Comparison of ENCODE assay signal across 14 cellular contexts in the genomic region with DNA sequence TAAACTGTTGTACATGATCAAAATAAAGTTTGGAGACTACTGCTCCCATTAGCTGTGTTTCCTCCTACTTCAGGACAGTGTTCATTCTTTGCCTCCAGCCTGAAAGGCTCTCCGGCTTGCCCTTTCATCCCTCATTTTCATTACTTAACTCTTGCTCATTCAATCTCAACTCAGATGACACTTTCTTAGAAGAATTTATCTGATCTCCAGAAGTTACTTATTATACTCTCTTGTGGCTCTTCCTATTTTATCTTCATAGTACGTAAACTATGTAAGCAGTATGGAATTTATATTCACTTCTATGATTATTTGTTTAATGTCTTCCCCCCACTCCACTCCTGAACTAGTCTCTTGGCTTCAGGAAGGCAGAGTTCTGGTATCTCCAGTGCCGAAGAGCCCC.
DNase-seq lines count a peak whose midpoint lies in the region; ATAC-seq, FAIRE-seq and TF ChIP-seq lines count a peak whose summit lies in the region.
"Had no signal": no experiment of that assay in that cellular context is flagged by ENCODE, and none has a peak within 500 bp of the region (broad histone marks: within the 10 kb centered on the region; RNA-seq: fewer than 3 reads in every experiment).

No MANE protein-coding gene starts in this region.

- H3K4me1 ChIP-seq in A549 (peaks cover 15% of the 10 kb centered on the region; the same call in 2 of the 3 replicates), SK-N-SH (ENCODE audit: control insufficient read depth in 1 of 2, insufficient read depth in 2 of 2, low read depth in 1 of 2, low read length in 1 of 2) (peaks cover 0 to 13% of the 10 kb centered on the region in 2 experiments; a peak in 2 of 4 replicates), left ventricle myocardium inferior (no peaks in the 10 kb centered on the region)
- H3K4me1 ChIP-seq: BLaER1, Caco-2 had no signal

- no peak for TF ChIP-seq RAD21 in A549 (conservative IDR thresholded peaks at IDR 0.05 in 1 of 2, IDR thresholded peaks at IDR 0.05 in 1 of 2)
- no peak for TF ChIP-seq RAD21 in SK-N-SH (IDR thresholded peaks at IDR 0.05; ENCODE audit: low read length)

- H3K9ac ChIP-seq in SK-N-SH, result no peak overlapping the region
- H3K9ac ChIP-seq: BLaER1 had no signal

- FAIRE-seq in A549 (lab: Jason Lieb, UNC), result peak; percentile 68

- H3K9me3 ChIP-seq in A549 (no peaks in the 10 kb centered on the region), SK-N-SH (no peaks in the 10 kb centered on the region), left ventricle myocardium inferior (replicated peaks) (no peaks in the 10 kb centered on the region)
- H3K9me3 ChIP-seq: BLaER1, Caco-2 had no signal

- ATAC-seq in A549, result peak; percentile 82 to 89

- H3K79me2 ChIP-seq in SK-N-SH (ENCODE audit: insufficient read depth), result no peaks in the 10 kb centered on the region

- H3K27ac ChIP-seq in A549 (peak overlapping the region in 1 of 2 experiments; percentile 60; a peak in 1 of 6 replicates), SK-N-SH (ENCODE audit: low read depth in 2 of 2, low read length in 1 of 2) (peak overlapping the region in 1 of 2 experiments; percentile 45; a peak in 2 of 4 replicates), left ventricle myocardium inferior (replicated peaks) (no peak overlapping the region)
- H3K27ac ChIP-seq: 22Rv1, BLaER1 had no signal

- CTCF ChIA-PET in A549 (lab: Yijun Ruan, JAX) (no interaction called here), SK-N-SH (lab: Yijun Ruan, JAX) (no interaction called here)

- POLR2A ChIA-PET in A549 (lab: Yijun Ruan, JAX), result no interaction called here
- POLR2A ChIA-PET in SK-N-SH (lab: Yijun Ruan, JAX), result no interaction called here

- no peaks in the 10 kb centered on the region for H3K27me3 ChIP-seq in SK-N-SH (ENCODE audit: insufficient read depth)
- no peaks in the 10 kb centered on the region for H3K27me3 ChIP-seq in left ventricle myocardium inferior (ENCODE audit: low read depth)
- H3K27me3 ChIP-seq: BLaER1 had no signal

- H3K4me2 ChIP-seq in A549 (peak overlapping the region; percentile 54), SK-N-SH (peak overlapping the region; percentile 49)
- H3K4me2 ChIP-seq: BLaER1 had no signal

- intact Hi-C loops in head of caudate nucleus (cut with DNase I) (no loop called here), left ventricle myocardium inferior (cut with micrococcal nuclease) (no loop called here), posterior vena cava (cut with DNase I) (loop anchor here in 1 of 2 donors (5.0 kb wide), 1 partner anchor 46 kb away; no protein-coding TSS in a partner anchor)

- 1% methylated on average over 3 of the region's 3 CpGs for WGBS in A549 (ENCODE audit: missing lambda C conversion rate)
- WGBS in SK-N-SH (ENCODE audit: low lambda C conversion rate), result 34% methylated on average over 3 of the region's 3 CpGs

- H3K4me3 ChIP-seq in A549, result no peak overlapping the region
- no peak overlapping the region for H3K4me3 ChIP-seq in SK-N-SH (ENCODE audit: low read depth in 2 of 2, low read length in 1 of 2)
- H3K4me3 ChIP-seq in left ventricle myocardium inferior, result no peak overlapping the region
- H3K4me3 ChIP-seq: BLaER1 had no signal

- TF ChIP-seq CTCF in A549 (IDR thresholded peaks at IDR 0.05) (no peak), SK-N-SH (IDR thresholded peaks at IDR 0.05) (no peak), left ventricle myocardium inferior (IDR thresholded peaks at IDR 0.05; ENCODE audit: borderline replicate concordance) (no peak)

- H3K36me3 ChIP-seq in SK-N-SH (replicated peaks in 1 of 2; ENCODE audit: control insufficient read depth in 1 of 2, insufficient read depth in 2 of 2, low read length in 1 of 2) (no peaks in the 10 kb centered on the region), left ventricle myocardium inferior (no peaks in the 10 kb centered on the region)
- H3K36me3 ChIP-seq: BLaER1 had no signal

- H4K20me1 ChIP-seq in SK-N-SH (ENCODE audit: insufficient read depth), result no peaks in the 10 kb centered on the region
- H4K20me1 ChIP-seq: BLaER1 had no signal

- no peak for TF ChIP-seq POLR2A in A549 (IDR thresholded peaks at IDR 0.05; ENCODE audit: low read length)

- peaks cover 17% of the 10 kb centered on the region for H3F3A ChIP-seq in SK-N-SH (replicated peaks; ENCODE audit: insufficient read depth)

- no peak for TF ChIP-seq EP300 in A549 (IDR thresholded peaks at IDR 0.05)
- no peak for TF ChIP-seq EP300 in SK-N-SH (IDR thresholded peaks at IDR 0.05; ENCODE audit: borderline replicate concordance in 1 of 2, low read depth in 1 of 2, low read length in 1 of 2)

- H3K9me2 ChIP-seq in SK-N-SH, result 0 out of 2 replicates have a peak, but pooled peaks cover 3% of the 10 kb centered on the region

- DNase-seq in A549 (ENCODE audit: low read depth in 1 of 2, low spot score in 1 of 2), result peak; percentile 16 to 30
- DNase-seq in HS-5 (ENCODE audit: low read depth), result peak; percentile 28
- DNase-seq in SK-N-SH, result no peak
- peak; percentile 55 for DNase-seq in glomerular visceral epithelial cell (ENCODE audit: extremely low spot score)
- no peak for DNase-seq in activated CD8-positive, alpha-beta memory T cell treated with anti-CD3 and anti-CD28 coated beads for 24 hours
- no peak for DNase-seq in head of caudate nucleus
- DNase-seq in left ventricle myocardium inferior, result no peak
- no peak for DNase-seq in posterior vena cava (ENCODE audit: low spot score)
- DNase-seq: AML-193; Caco-2; CD8-positive, alpha-beta memory T cell; DND-41 had no signal

- H2AFZ ChIP-seq in SK-N-SH (ENCODE audit: low read depth), result peak overlapping the region; percentile 63

TF ChIP-seq in A549, 52 proteins besides CTCF, POLR2A, EP300 and RAD21:
- TF ChIP-seq, protein P1, sequence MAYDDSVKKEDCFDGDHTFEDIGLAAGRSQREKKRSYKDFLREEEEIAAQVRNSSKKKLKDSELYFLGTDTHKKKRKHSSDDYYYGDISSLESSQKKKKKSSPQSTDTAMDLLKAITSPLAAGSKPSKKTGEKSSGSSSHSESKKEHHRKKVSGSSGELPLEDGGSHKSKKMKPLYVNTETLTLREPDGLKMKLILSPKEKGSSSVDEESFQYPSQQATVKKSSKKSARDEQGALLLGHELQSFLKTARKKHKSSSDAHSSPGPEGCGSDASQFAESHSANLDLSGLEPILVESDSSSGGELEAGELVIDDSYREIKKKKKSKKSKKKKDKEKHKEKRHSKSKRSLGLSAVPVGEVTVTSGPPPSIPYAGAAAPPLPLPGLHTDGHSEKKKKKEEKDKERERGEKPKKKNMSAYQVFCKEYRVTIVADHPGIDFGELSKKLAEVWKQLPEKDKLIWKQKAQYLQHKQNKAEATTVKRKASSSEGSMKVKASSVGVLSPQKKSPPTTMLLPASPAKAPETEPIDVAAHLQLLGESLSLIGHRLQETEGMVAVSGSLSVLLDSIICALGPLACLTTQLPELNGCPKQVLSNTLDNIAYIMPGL (CRISPR knock-in tag; IDR thresholded peaks at IDR 0.05; ENCODE audit: borderline replicate concordance), result no peak
- TF ChIP-seq JUNB (IDR thresholded peaks at IDR 0.05), result peak; percentile 40; the same call in 1 of the 2 replicates
- TF ChIP-seq GATA3 (IDR thresholded peaks at IDR 0.05; ENCODE audit: borderline replicate concordance), result peak; percentile 40; the same call in 1 of the 2 replicates
- TF ChIP-seq ZFP36 (IDR thresholded peaks at IDR 0.05; ENCODE audit: borderline replicate concordance, partially characterized antibody), result no peak
- TF ChIP-seq FOSL2 (IDR thresholded peaks at IDR 0.05), result peak; percentile 41; the same call in 1 of the 2 replicates
- TF ChIP-seq FOSL2 (CRISPR knock-in tag; IDR thresholded peaks at IDR 0.05), result no peak
- TF ChIP-seq TP53 (CRISPR knock-in tag; IDR thresholded peaks at IDR 0.05), result no peak

TF ChIP-seq in SK-N-SH, 30 proteins besides CTCF, POLR2A, EP300 and RAD21:
- TF ChIP-seq RXRA (IDR thresholded peaks at IDR 0.05; ENCODE audit: borderline replicate concordance, low read depth), result peak; percentile 23; the same call in 1 of the 2 replicates
- TF ChIP-seq, protein P2, sequence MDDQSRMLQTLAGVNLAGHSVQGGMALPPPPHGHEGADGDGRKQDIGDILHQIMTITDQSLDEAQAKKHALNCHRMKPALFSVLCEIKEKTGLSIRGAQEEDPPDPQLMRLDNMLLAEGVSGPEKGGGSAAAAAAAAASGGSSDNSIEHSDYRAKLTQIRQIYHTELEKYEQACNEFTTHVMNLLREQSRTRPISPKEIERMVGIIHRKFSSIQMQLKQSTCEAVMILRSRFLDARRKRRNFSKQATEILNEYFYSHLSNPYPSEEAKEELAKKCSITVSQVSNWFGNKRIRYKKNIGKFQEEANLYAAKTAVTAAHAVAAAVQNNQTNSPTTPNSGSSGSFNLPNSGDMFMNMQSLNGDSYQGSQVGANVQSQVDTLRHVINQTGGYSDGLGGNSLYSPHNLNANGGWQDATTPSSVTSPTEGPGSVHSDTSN (IDR thresholded peaks at IDR 0.05), result peak; percentile 50; the same call in 1 of the 2 replicates
- 0 out of 2 replicates have a peak, but pooled peaks have one; percentile 16 for TF ChIP-seq MEF2A (IDR thresholded peaks at IDR 0.05; ENCODE audit: borderline replicate concordance, low read depth)
- TF ChIP-seq ELF1 (IDR thresholded peaks at IDR 0.05), result no peak
- 0 out of 2 replicates have a peak, but pooled peaks have one; percentile 41 for TF ChIP-seq FOSL2 (IDR thresholded peaks at IDR 0.05; ENCODE audit: borderline replicate concordance, low read depth)
- no peak for TF ChIP-seq TEAD4 (IDR thresholded peaks at IDR 0.05; ENCODE audit: borderline replicate concordance, insufficient read depth)
- TF ChIP-seq NFIC (IDR thresholded peaks at IDR 0.05; ENCODE audit: borderline replicate concordance), result 0 out of 2 replicates have a peak, but pooled peaks have one; percentile 5
- no peak for TF ChIP-seq TAF1 (IDR thresholded peaks at IDR 0.05; ENCODE audit: borderline replicate concordance, low read depth, low read length)
- TF ChIP-seq JUND (IDR thresholded peaks at IDR 0.05), result 0 out of 2 replicates have a peak, but pooled peaks have one; percentile 28
- TF ChIP-seq TCF12 (IDR thresholded peaks at IDR 0.05), result peak; percentile 38

Comparison
In these comparisons a context has a peak if more than half of its experiments do, and no peak if none do; other contexts are left out.
1. DNase-seq: peak in A549 (2 of 2), HS-5 (single experiment) and glomerular visceral epithelial cell (single experiment); none in SK-N-SH (single experiment), activated CD8-positive, alpha-beta memory T cell treated with anti-CD3 and anti-CD28 coated beads for 24 hours (single experiment), head of caudate nucleus (0 of 42), left ventricle myocardium inferior (single experiment) and posterior vena cava (single experiment).